In the genomic region with DNA sequence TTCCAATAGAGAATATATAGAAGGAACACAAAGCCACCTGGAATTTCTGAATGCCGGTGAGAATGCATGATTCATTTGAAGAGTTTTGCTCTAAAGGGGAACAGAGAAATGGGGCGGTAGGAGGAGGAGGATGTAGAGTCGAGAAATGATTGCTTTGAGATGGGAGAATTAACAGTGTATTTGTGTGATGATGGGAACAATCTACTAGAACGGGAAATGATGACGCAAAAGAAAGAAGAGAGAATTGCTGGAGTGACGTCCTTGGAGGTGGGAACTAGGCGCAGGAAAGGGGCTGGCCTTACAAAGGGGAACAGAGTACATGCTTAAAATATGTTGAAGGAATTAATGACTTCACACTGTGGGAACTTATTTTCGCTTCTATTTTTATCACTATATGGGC, we compare ENCODE assay signal across 27 cellular contexts.
"Had no signal": no experiment of that assay in that cellular context is flagged by ENCODE, and none has a peak within 500 bp of the region (broad histone marks: within the 10 kb centered on the region; RNA-seq: fewer than 3 reads in every experiment).

No MANE protein-coding gene starts in this region.

- H3K4me3 ChIP-seq: ascending aorta, breast epithelium, coronary artery had no signal

- ATAC-seq: activated CD8-positive, alpha-beta T cell treated with anti-CD3 and anti-CD28 coated beads for 36 hours; activated T-cell treated with anti-CD3 and anti-CD28 coated beads, Interleukin-2, amount 50 U/mL, for 72 hours; activated T-helper 17 cell treated with anti-CD3 and anti-CD28 coated beads, Interleukin-2, amount 50 U/mL, for 72 hours had no signal

- H3K27ac ChIP-seq: ascending aorta, breast epithelium, coronary artery had no signal

- DNase-seq: activated CD4-positive, alpha-beta T cell treated with anti-CD3 and anti-CD28 coated beads, Interleukin-2, amount 10 ng/mL, durations not matched to agents 24 days and 14 days; activated CD4-positive, alpha-beta T cell treated with anti-CD3 and anti-CD28 coated beads, Interleukin-2, amount 50 U/mL, for 4 hours; activated CD8-positive, alpha-beta T cell treated with anti-CD3 and anti-CD28 coated beads for 36 hours; activated gamma-delta T cell; activated naive CD4-positive, alpha-beta T cell treated with Interleukin-2 at 50 U/mL for 16 hours; activated naive CD8-positive, alpha-beta T cell treated with anti-CD3 and anti-CD28 coated beads, Interleukin-2, amount 10 ng/mL, durations not matched to agents 7 days and 5 days; activated T-cell treated with anti-CD3 and anti-CD28 coated beads, Interleukin-2, amount 50 U/mL, for 1 hour; activated T-cell treated with anti-CD3 and anti-CD28 coated beads, Interleukin-2, amount 50 U/mL, for 72 hours; amygdala; Karpas-422; NCI-H1105; NCI-H1417 treated with DMSO at 0.1 percent for 48 hours; NCI-H187 treated with DMSO at 0.1 percent for 48 hours; NCI-H2081; NCI-H2171 treated with DMSO at 0.1 percent for 48 hours; NCI-H2227 treated with DMSO at 0.1 percent for 48 hours; NCI-H446; NCI-H510A treated with DMSO at 0.1 percent for 48 hours; NCI-H526 treated with DMSO at 0.1 percent for 48 hours; NK-92 treated with Interleukin-12 subunit alpha and Interleukin-12 subunit beta, amount 100 ng/mL, for 24 hours; OCI-M1; Right ventricle myocardium superior; T1000 had no signal

- H3K27me3 ChIP-seq: ascending aorta, breast epithelium had no signal

- H3K36me3 ChIP-seq: ascending aorta, breast epithelium had no signal

- H3K9me3 ChIP-seq: ascending aorta, breast epithelium had no signal

- H3K4me1 ChIP-seq: ascending aorta, breast epithelium had no signal
